8 cellular contexts compared by ENCODE assay signal in the genomic region with DNA sequence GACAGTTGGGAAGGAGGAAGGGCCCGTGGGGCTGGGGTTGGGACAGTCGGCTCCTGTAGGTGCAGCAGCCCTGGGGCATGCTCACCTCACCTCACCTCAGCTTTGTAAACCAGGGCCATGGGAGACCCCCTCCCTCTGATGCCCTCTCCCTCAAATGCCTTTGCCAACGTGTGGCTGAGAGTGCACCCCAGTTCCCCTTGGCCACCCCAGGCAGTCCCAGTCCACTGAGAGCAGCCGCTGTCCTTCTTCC. TPM values are rescaled to one million over a fixed set of nuclear protein-coding genes. Genes with fewer than 3 reads are reported as not detected.
DNase-seq lines count a peak whose midpoint lies in the region; ATAC-seq and TF ChIP-seq lines count a peak whose summit lies in the region.

No MANE protein-coding gene starts in this region.

- H3K4me3 ChIP-seq in CD4-positive, alpha-beta memory T cell (ENCODE audit: low read length in 2 of 2) = peak overlapping the region; percentile 86 to 95
- H3K4me3 ChIP-seq in MM.1S (ENCODE audit: low read length) (peak overlapping the region; percentile 75), duodenal mucosa (ENCODE audit: low read depth in 1 of 2, low read length in 2 of 2) (peak overlapping the region; percentile 55 to 57)

- H3K4me1 Mint-ChIP-seq in CD4-positive, alpha-beta memory T cell = peaks cover 30 to 72% (median 42%) of the 10 kb centered on the region in 4 donors
- H3K4me1 Mint-ChIP-seq in neural crest cell = peaks cover 78% of the 10 kb centered on the region

- peaks cover 10 to 23% of the 10 kb centered on the region in 2 donors for H3K36me3 Mint-ChIP-seq in CD4-positive, alpha-beta memory T cell
- H3K36me3 Mint-ChIP-seq in neural crest cell (ENCODE audit: low read depth) = no peaks in the 10 kb centered on the region

- CTCF ChIA-PET in CD4-positive, alpha-beta memory T cell (lab: Charles Lee; ENCODE audit: partially characterized antibody) = interaction anchor here (1.2 to 12.6 kb wide), 8 partner anchors 11 to 91 kb away, joined by 4 to 192 read pairs (median 30); a partner anchor contains a TSS

- DNase-seq in CD4-positive, alpha-beta memory T cell = no peak
- DNase-seq in MM.1S (peak; percentile 73), neural crest cell (ENCODE audit: low read depth, low spot score) (no peak), NCI-H1694 treated with DMSO at 0.1 percent for 48 hours (lab: John Stamatoyannopoulos, UW) (no peak)
- no peak for DNase-seq in effector CD4-positive, alpha-beta T cell

- peak overlapping the region; percentile 99 for H3K4me2 ChIP-seq in MM.1S (ENCODE audit: low read depth, low read length)

- ATAC-seq in HG02840 (IDR thresholded peaks at IDR 0.05; ENCODE audit: low FRiP score, unreplicated experiment) (no peak), GM19397 (IDR thresholded peaks at IDR 0.05; ENCODE audit: unreplicated experiment) (no peak)

- TF ChIP-seq CTCF in MM.1S (IDR thresholded peaks at IDR 0.05; ENCODE audit: low read length) (no peak), neural crest cell (conservative IDR thresholded peaks at IDR 0.05) (no peak)

- H3K36me3 ChIP-seq in CD4-positive, alpha-beta memory T cell (ENCODE audit: insufficient read depth, low read length) = peaks cover 4% of the 10 kb centered on the region
- no peaks in the 10 kb centered on the region for H3K36me3 ChIP-seq in MM.1S (replicated peaks; ENCODE audit: insufficient read depth, low read length)
- peaks cover 5 to 7% of the 10 kb centered on the region in 2 donors for H3K36me3 ChIP-seq in duodenal mucosa (ENCODE audit: control insufficient read depth in 1 of 2, insufficient read depth in 2 of 2, low read length in 2 of 2)

- peaks cover 0 to 4% of the 10 kb centered on the region in 2 donors for H3K27me3 Mint-ChIP-seq in CD4-positive, alpha-beta memory T cell
- H3K27me3 Mint-ChIP-seq in neural crest cell (ENCODE audit: low read depth) = peaks cover 13% of the 10 kb centered on the region

- POLR2A ChIA-PET in CD4-positive, alpha-beta memory T cell (lab: Charles Lee; ENCODE audit: partially characterized antibody) = interaction anchor here (0.6 to 22.2 kb wide), 13 partner anchors 8 to 154 kb away, joined by 3 to 3839 read pairs (median 81); a partner anchor contains a TSS

- H3K27ac ChIP-seq in CD4-positive, alpha-beta memory T cell (ENCODE audit: low read depth, low read length) = peak overlapping the region; percentile 98
- H3K27ac ChIP-seq in MM.1S (ENCODE audit: low read length) = peak overlapping the region; percentile 100
- H3K27ac ChIP-seq in duodenal mucosa (ENCODE audit: low read depth, low read length) = peak overlapping the region; percentile 100

- no peaks in the 10 kb centered on the region for H3K9me2 ChIP-seq in MM.1S (replicated peaks; ENCODE audit: insufficient read depth, low read length)

- peaks cover 6% of the 10 kb centered on the region for H4K20me1 ChIP-seq in MM.1S (ENCODE audit: insufficient read depth, low read length)

- H3F3A ChIP-seq in MM.1S (ENCODE audit: insufficient read depth, low read length) = peaks cover 63% of the 10 kb centered on the region

- intact Hi-C loops in CD4-positive, alpha-beta memory T cell (cut with micrococcal nuclease) = loop anchor here (5.0 kb wide), 1 partner anchor 51 kb away; no protein-coding TSS in a partner anchor

- H2AFZ ChIP-seq in MM.1S (ENCODE audit: low read length) = no peak overlapping the region

- H3K27me3 ChIP-seq in CD4-positive, alpha-beta memory T cell (ENCODE audit: insufficient read depth, low read length) = no peaks in the 10 kb centered on the region
- H3K27me3 ChIP-seq in MM.1S (replicated peaks; ENCODE audit: insufficient read depth, low read length) = no peaks in the 10 kb centered on the region
- no peaks in the 10 kb centered on the region for H3K27me3 ChIP-seq in duodenal mucosa (ENCODE audit: control insufficient read depth in 1 of 2, insufficient read depth in 2 of 2, low read length in 2 of 2)

- peaks cover 0 to 8% (median 1%) of the 10 kb centered on the region in 8 donors for H3K9me3 Mint-ChIP-seq in CD4-positive, alpha-beta memory T cell
- no peaks in the 10 kb centered on the region for H3K9me3 Mint-ChIP-seq in neural crest cell

- H3K9ac ChIP-seq in MM.1S (ENCODE audit: low read length) (peak overlapping the region; percentile 100), duodenal mucosa (ENCODE audit: low read depth in 1 of 2, low read length in 2 of 2) (peak overlapping the region; percentile 97 to 100)

- H3K9me3 ChIP-seq in CD4-positive, alpha-beta memory T cell (ENCODE audit: control insufficient read depth in 1 of 2, low read length in 2 of 2) = no peaks in the 10 kb centered on the region
- H3K9me3 ChIP-seq in MM.1S (replicated peaks; ENCODE audit: insufficient read depth, low read length) = no peaks in the 10 kb centered on the region
- no peaks in the 10 kb centered on the region for H3K9me3 ChIP-seq in duodenal mucosa (ENCODE audit: control insufficient read depth in 1 of 2, low read length in 2 of 2)

- H3K79me2 ChIP-seq in MM.1S (ENCODE audit: low read length) = peaks cover 42% of the 10 kb centered on the region

- peak overlapping the region; percentile 93 to 100 (median 97) for H3K27ac Mint-ChIP-seq in CD4-positive, alpha-beta memory T cell
- peak overlapping the region; percentile 97 for H3K27ac Mint-ChIP-seq in neural crest cell (ENCODE audit: unreplicated experiment)

- H3K4me1 ChIP-seq in CD4-positive, alpha-beta memory T cell (ENCODE audit: insufficient read depth, low read length) = peaks cover 57% of the 10 kb centered on the region
- H3K4me1 ChIP-seq in MM.1S (ENCODE audit: low read length) = peaks cover 32% of the 10 kb centered on the region
- H3K4me1 ChIP-seq in duodenal mucosa (ENCODE audit: control insufficient read depth in 1 of 2, insufficient read depth in 2 of 2, low read length in 2 of 2) = peaks cover 58 to 68% of the 10 kb centered on the region in 2 donors

- H3K4me3 Mint-ChIP-seq in CD4-positive, alpha-beta memory T cell = peak overlapping the region; percentile 92 to 97 (median 95)
- peak overlapping the region; percentile 82 for H3K4me3 Mint-ChIP-seq in neural crest cell

RNA-seq across cellular contexts. Expression of a gene that starts 4.2 kb away (rescaled TPM):
- 100 to 1,000 TPM; 685 to 687 TPM for total RNA-seq in CD4-positive, alpha-beta memory T cell
- 1 to 10 TPM; 2.3 to 4.0 TPM for polyA plus RNA-seq in CD4-positive, alpha-beta memory T cell
- 29.8 and 37.2 TPM in 2 replicates for total RNA-seq in neural crest cell

RNA-seq across cellular contexts. Expression of a gene that starts 31.9 kb away (rescaled TPM):
- 10 to 100 TPM; 69.1 to 71.2 TPM for total RNA-seq in CD4-positive, alpha-beta memory T cell
- polyA plus RNA-seq in CD4-positive, alpha-beta memory T cell = 10 to 100 TPM; 44.1 to 55.6 TPM
- 25.6 and 29.0 TPM in 2 replicates for total RNA-seq in neural crest cell

RNA-seq across cellular contexts. Expression of a gene that starts 35.9 kb away (rescaled TPM):
- 10 to 100 TPM; 17.0 to 24.2 TPM for total RNA-seq in CD4-positive, alpha-beta memory T cell
- polyA plus RNA-seq in CD4-positive, alpha-beta memory T cell = 10 to 100 TPM in 1 of 2 donors, 1 to 10 TPM in 1; 7.2 to 15.0 TPM
- 1.5 and 1.8 TPM in 2 replicates for total RNA-seq in neural crest cell

Comparison
In these comparisons a context has a peak if more than half of its experiments do, and no peak if none do; other contexts are left out.
1. RNA of a gene that starts 4.2 kb away (total RNA-seq): 685 to 687 TPM in CD4-positive, alpha-beta memory T cell; 29.8 to 37.2 TPM in neural crest cell; every median in the first group is over 10 times any median in the second.
2. Peak in every context shown above with its lines, with median percentiles within 50 percentile points of each other: H3K27ac ChIP-seq and H3K4me3 ChIP-seq.